In genomic region chr7:142319970-142320369, GRCh38 we compare ENCODE assay signal across 8 cellular contexts.
DNase-seq lines count a peak whose midpoint lies in the region; ATAC-seq and TF ChIP-seq lines count a peak whose summit lies in the region.
"Had no signal": no experiment of that assay in that cellular context is flagged by ENCODE, and none has a peak within 500 bp of the region (broad histone marks: within the 10 kb centered on the region; RNA-seq: fewer than 3 reads in every experiment).

No MANE protein-coding gene starts in this region.

- DNase-seq in RPMI8226 (peak; percentile 65), C1 segment of cervical spinal cord (lab: John Stamatoyannopoulos, UW) (no peak), cerebellar cortex (ENCODE audit: low spot score) (no peak)
- peak; percentile 52 for DNase-seq in stimulated activated CD4-positive, alpha-beta T cell treated with anti-CD3 and anti-CD28 coated beads, Interleukin-1b, Interleukin-23, amount 100 ng/mL, for 48 hours
- DNase-seq: stomach had no signal

- H3K4me3 Mint-ChIP-seq in brain, result no peak overlapping the region

- H3K27ac Mint-ChIP-seq in brain, result peak overlapping the region in 1 of 5 experiments; percentile 3

- H3K27me3 Mint-ChIP-seq in brain, result peaks cover 17% of the 10 kb centered on the region

- peak; percentile 15 to 56 for TF ChIP-seq CTCF in brain (conservative IDR thresholded peaks at IDR 0.05)

- peak; percentile 70 for ATAC-seq in GM19351 (IDR thresholded peaks at IDR 0.05; ENCODE audit: unreplicated experiment)
- no peak for ATAC-seq in GM19395 (IDR thresholded peaks at IDR 0.05; ENCODE audit: unreplicated experiment)

- no peaks in the 10 kb centered on the region for H3K4me1 Mint-ChIP-seq in brain

- no peaks in the 10 kb centered on the region for H3K36me3 Mint-ChIP-seq in brain

- peaks cover 0 to 3% (median 0%) of the 10 kb centered on the region in 5 experiments for H3K9me3 Mint-ChIP-seq in brain

Comparison
In these comparisons a context has a peak if more than half of its experiments do, and no peak if none do; other contexts are left out.
1. DNase-seq: peak in RPMI8226 (single experiment) and stimulated activated CD4-positive, alpha-beta T cell treated with anti-CD3 and anti-CD28 coated beads, Interleukin-1b, Interleukin-23, amount 100 ng/mL, for 48 hours (single experiment); none in C1 segment of cervical spinal cord (0 of 14) and cerebellar cortex (single experiment).